In the genomic region with DNA sequence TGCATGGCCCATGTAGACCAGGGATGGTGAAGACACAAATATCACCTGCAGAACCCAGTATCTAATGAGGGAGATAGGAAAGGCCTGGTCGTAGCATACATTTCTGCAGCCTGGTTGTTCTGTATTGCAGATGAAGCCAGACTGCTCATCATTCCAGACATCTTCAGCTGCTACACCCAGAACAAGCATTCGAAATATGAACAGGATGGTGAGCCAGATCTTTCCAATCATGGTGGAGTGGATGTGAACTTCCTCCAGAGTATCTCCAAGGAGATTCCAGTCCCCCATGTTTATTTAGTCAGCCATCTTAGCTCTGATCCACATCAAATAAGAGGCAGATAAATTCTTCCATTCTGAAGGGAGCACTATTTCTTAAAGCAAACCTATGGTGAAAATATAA, we compare ENCODE assay signal across 27 cellular contexts. TPM values are rescaled to one million over a fixed set of nuclear protein-coding genes. Genes with fewer than 3 reads are reported as not detected.
"Had no signal": no experiment of that assay in that cellular context is flagged by ENCODE, and none has a peak within 500 bp of the region (broad histone marks: within the 10 kb centered on the region; RNA-seq: fewer than 3 reads in every experiment).

No MANE protein-coding gene starts in this region.

- H3K27ac ChIP-seq: adrenal gland, KMS-11, SJSA1 had no signal

- ATAC-seq: activated T-helper 17 cell treated with anti-CD3 and anti-CD28 coated beads, Interleukin-2, amount 50 U/mL, for 72 hours; PC-3; SK-N-SH treated with all-trans-retinoic acid at 6 μM for 48 hours had no signal

- H3K27me3 ChIP-seq: adrenal gland, SJSA1 had no signal

- H3K27ac Mint-ChIP-seq: activated naive CD4-positive, alpha-beta T cell treated with anti-CD3 and anti-CD28 coated beads for 36 hours; activated naive CD8-positive, alpha-beta T cell treated with anti-CD3 and anti-CD28 coated beads, Interleukin-2, amount 10 ng/mL, durations not matched to agents 7 days and 5 days; activated T-helper 17 cell treated with anti-CD3 and anti-CD28 coated beads, Interleukin-2, amount 50 U/mL, for 72 hours had no signal

- H3K9me3 ChIP-seq: adrenal gland, SJSA1 had no signal

- DNase-seq: activated CD4-positive, alpha-beta T cell treated with anti-CD3 and anti-CD28 coated beads for 48 hours; activated CD4-positive, alpha-beta T cell treated with anti-CD3 and anti-CD28 coated beads, Interleukin-2, amount 50 U/mL, for 48 hours; activated CD4-positive, CD25-positive, alpha-beta regulatory T cell treated with anti-CD3 and anti-CD28 coated beads, Interleukin-2, amount 50 U/mL, for 72 hours; activated gamma-delta T cell; activated naive CD4-positive, alpha-beta T cell treated with anti-CD3 and anti-CD28 coated beads for 36 hours; activated naive CD8-positive, alpha-beta T cell treated with anti-CD3 and anti-CD28 coated beads, Interleukin-2, amount 10 ng/mL, durations not matched to agents 7 days and 5 days; activated T-cell treated with anti-CD3 and anti-CD28 coated beads for 4 hours; activated T-cell treated with anti-CD3 and anti-CD28 coated beads, Interleukin-2, amount 50 U/mL, for 48 hours; adrenal gland; anterior cingulate cortex; central memory CD4-positive, alpha-beta T cell; NCI-H1092; NCI-H1417 treated with DMSO at 0.1 percent for 48 hours; NCI-H1694; NCI-H2029; NCI-H510A treated with DMSO at 0.1 percent for 48 hours; NCI-H69; PC-3; SHP77; SW 1271 had no signal

- H3K9ac ChIP-seq: KMS-11 had no signal

- H3K4me2 ChIP-seq: KMS-11 had no signal

- H3K4me3 Mint-ChIP-seq: activated naive CD4-positive, alpha-beta T cell treated with anti-CD3 and anti-CD28 coated beads for 36 hours; activated naive CD8-positive, alpha-beta T cell treated with anti-CD3 and anti-CD28 coated beads, Interleukin-2, amount 10 ng/mL, durations not matched to agents 7 days and 5 days; activated T-helper 17 cell treated with anti-CD3 and anti-CD28 coated beads, Interleukin-2, amount 50 U/mL, for 72 hours had no signal

- H3K36me3 ChIP-seq: adrenal gland had no signal

- H3K9me3 Mint-ChIP-seq: activated naive CD4-positive, alpha-beta T cell treated with anti-CD3 and anti-CD28 coated beads for 36 hours; activated naive CD8-positive, alpha-beta T cell treated with anti-CD3 and anti-CD28 coated beads, Interleukin-2, amount 10 ng/mL, durations not matched to agents 7 days and 5 days; activated T-helper 17 cell treated with anti-CD3 and anti-CD28 coated beads, Interleukin-2, amount 50 U/mL, for 72 hours had no signal

- H3K27me3 Mint-ChIP-seq: activated naive CD8-positive, alpha-beta T cell treated with anti-CD3 and anti-CD28 coated beads, Interleukin-2, amount 10 ng/mL, durations not matched to agents 7 days and 5 days; activated T-helper 17 cell treated with anti-CD3 and anti-CD28 coated beads, Interleukin-2, amount 50 U/mL, for 72 hours had no signal

- H3K4me3 ChIP-seq: adrenal gland, SJSA1 had no signal

RNA-seq across cellular contexts. Expression of gene GJA9, which starts 5.6 kb away (rescaled TPM):
- total RNA-seq: activated CD8-positive, alpha-beta memory T cell treated with anti-CD3 and anti-CD28 coated beads for 36 hours; activated naive CD4-positive, alpha-beta T cell treated with anti-CD3 and anti-CD28 coated beads for 36 hours; activated naive CD8-positive, alpha-beta T cell treated with anti-CD3 and anti-CD28 coated beads, Interleukin-2, amount 10 ng/mL, durations not matched to agents 7 days and 5 days; activated T-helper 17 cell treated with anti-CD3 and anti-CD28 coated beads, Interleukin-2, amount 50 U/mL, for 72 hours; adrenal gland; MCF 10A; PC-3; SJSA1; T-helper 1 cell treated with Interleukin-12 subunit alpha and Interleukin-12 subunit beta and Interleukin-4 antibody, amounts not matched to agents 30 ng/mL and 1 ng/mL, for 36 hours had no signal
- polyA plus RNA-seq: adrenal gland had no signal
